20 cellular contexts compared by ENCODE assay signal in genomic region chr20:46148313-46149213, GRCh38.
"Had no signal": no experiment of that assay in that cellular context is flagged by ENCODE, and none has a peak within 500 bp of the region (broad histone marks: within the 10 kb centered on the region; RNA-seq: fewer than 3 reads in every experiment).

No MANE protein-coding gene starts in this region.

- H3K4me3 ChIP-seq: dorsolateral prefrontal cortex, gastrocnemius medialis, left lung, neural progenitor cell, smooth muscle cell, transverse colon, upper lobe of right lung, vagina had no signal

- H3K9me3 ChIP-seq: gastrocnemius medialis, left lung, transverse colon, upper lobe of right lung, vagina had no signal

- H3K36me3 ChIP-seq: gastrocnemius medialis, left lung, neural progenitor cell, transverse colon, upper lobe of right lung, vagina had no signal

- DNase-seq: dorsolateral prefrontal cortex; effector CD4-positive, alpha-beta T cell; foreskin fibroblast; gastrocnemius medialis; head of caudate nucleus; left cardiac atrium; left lung; mesenchymal stem cell; midbrain; naive thymus-derived CD4-positive, alpha-beta T cell; stimulated activated CD4-positive, alpha-beta T cell treated with anti-CD3 and anti-CD28 coated beads, Interleukin-2, amount 100 ng/mL, for 24 hours; stimulated activated CD4-positive, alpha-beta T cell treated with anti-CD3 and anti-CD28 coated beads, Interleukin-4, amount 100 ng/mL, for 24 hours; stimulated activated naive CD8-positive, alpha-beta T cell treated with anti-CD3 and anti-CD28 coated beads, Interleukin-15, Interleukin-2, amounts not matched to agents 100 U/mL and 50 U/mL, for 24 hours; transverse colon; upper lobe of right lung had no signal

- H3K4me1 ChIP-seq: gastrocnemius medialis, left lung, parathyroid adenoma, transverse colon, upper lobe of right lung, vagina had no signal

- H3K27ac ChIP-seq: dorsolateral prefrontal cortex, epithelial cell of prostate, gastrocnemius medialis, left lung, neural progenitor cell, parathyroid adenoma, transverse colon, upper lobe of right lung, vagina had no signal
